1 cellular context compared by ENCODE assay signal in genomic region chr3:141792495-141792894, GRCh38.
TF ChIP-seq lines count a peak whose summit lies in the region.

No MANE protein-coding gene starts in this region.

TF ChIP-seq in HepG2, 621 proteins besides CTCF, POLR2A, EP300 and RAD21:
- TF ChIP-seq CEBPB (IDR thresholded peaks at IDR 0.05; ENCODE audit: borderline replicate concordance, low read depth, low read length) = 0 out of 2 replicates have a peak, but pooled peaks have one; percentile 13
- TF ChIP-seq ZNF777 (CRISPR knock-in tag; IDR thresholded peaks at IDR 0.05) = no peak
